In genomic region chr17:28725660-28726395, GRCh38 we compare ENCODE assay signal across 1 cellular context.
TF ChIP-seq lines count a peak whose summit lies in the region.

Gene TLCD1, minus strand, starts transcription at chr17:28726233. Its CDS starts 136 bp downstream, at chr17:28726097.

TF ChIP-seq in A549, 52 proteins besides CTCF, POLR2A, EP300 and RAD21 (continued from another document):
- TF ChIP-seq CHD2 (IDR thresholded peaks at IDR 0.05; ENCODE audit: low read length, partially characterized antibody), result no peak
- TF ChIP-seq SMC3 (IDR thresholded peaks at IDR 0.05), result no peak
- no peak for TF ChIP-seq JUNB (IDR thresholded peaks at IDR 0.05)
- no peak for TF ChIP-seq CBX2 (IDR thresholded peaks at IDR 0.05; ENCODE audit: borderline replicate concordance, low read depth)
- TF ChIP-seq USF2 (IDR thresholded peaks at IDR 0.05), result peak; percentile 30; the same call in 1 of the 2 replicates
- TF ChIP-seq PBX3 (IDR thresholded peaks at IDR 0.05), result no peak; the same call in none of the 2 replicates
- peak; percentile 97 for TF ChIP-seq TFCP2L1 (CRISPR knock-in tag; IDR thresholded peaks at IDR 0.05)
- no peak for TF ChIP-seq CEBPB (IDR thresholded peaks at IDR 0.05)
- no peak for TF ChIP-seq CHD4 (IDR thresholded peaks at IDR 0.05; ENCODE audit: borderline replicate concordance)
- TF ChIP-seq POLR2AphosphoS2 (conservative IDR thresholded peaks at IDR 0.05; ENCODE audit: low read length), result peak; percentile 84; the same call in 1 of the 2 replicates
- peak; percentile 90 for TF ChIP-seq BHLHE40 (IDR thresholded peaks at IDR 0.05; ENCODE audit: low read depth, low read length)
- peak; percentile 81; the same call in 1 of the 2 replicates for TF ChIP-seq RNF2 (IDR thresholded peaks at IDR 0.05; ENCODE audit: borderline replicate concordance, low read depth)
- TF ChIP-seq HOXB5 (CRISPR knock-in tag; IDR thresholded peaks at IDR 0.05), result peak; percentile 63
- peak; percentile 83 for TF ChIP-seq HMGXB4 (CRISPR knock-in tag; IDR thresholded peaks at IDR 0.05; ENCODE audit: borderline replicate concordance)
- TF ChIP-seq FOSL2 (IDR thresholded peaks at IDR 0.05), result no peak
- peak; percentile 45 for TF ChIP-seq FOSL2 (CRISPR knock-in tag; IDR thresholded peaks at IDR 0.05)
- no peak for TF ChIP-seq HDAC2 (IDR thresholded peaks at IDR 0.05)
- no peak for TF ChIP-seq FOXS1 (CRISPR knock-in tag; IDR thresholded peaks at IDR 0.05)
- TF ChIP-seq JUN (IDR thresholded peaks at IDR 0.05), result peak; percentile 11 to 73; a peak in 2 of 5 replicates
- no peak; the same call in 1 of the 2 replicates for TF ChIP-seq ATOH8 (CRISPR knock-in tag; IDR thresholded peaks at IDR 0.05; ENCODE audit: low read depth)
- no peak for TF ChIP-seq MAFK (IDR thresholded peaks at IDR 0.05; ENCODE audit: partially characterized antibody)
- no peak for TF ChIP-seq KDM1A (IDR thresholded peaks at IDR 0.05; ENCODE audit: low read depth)
- no peak for TF ChIP-seq HES2 (IDR thresholded peaks at IDR 0.05)
- TF ChIP-seq RFX5 (IDR thresholded peaks at IDR 0.05), result no peak
- peak; percentile 96 for TF ChIP-seq MAX (IDR thresholded peaks at IDR 0.05)
- no peak for TF ChIP-seq NPAS2 (CRISPR knock-in tag; IDR thresholded peaks at IDR 0.05; ENCODE audit: borderline replicate concordance)
- no peak for TF ChIP-seq ESRRA (IDR thresholded peaks at IDR 0.05; ENCODE audit: borderline replicate concordance, low read length)
- TF ChIP-seq GATA3 (IDR thresholded peaks at IDR 0.05; ENCODE audit: borderline replicate concordance), result no peak; the same call in 1 of the 2 replicates
- peak; percentile 66; the same call in 1 of the 2 replicates for TF ChIP-seq HOXB13 (CRISPR knock-in tag; IDR thresholded peaks at IDR 0.05; ENCODE audit: low read depth)
- TF ChIP-seq ELK1 (IDR thresholded peaks at IDR 0.05; ENCODE audit: low read depth, low read length), result no peak
